ENCODE assay signal across 2 cellular contexts in genomic region chrX:49701948-49702347, GRCh38.
TF ChIP-seq lines count a peak whose summit lies in the region.

No MANE protein-coding gene starts in this region.

TF ChIP-seq in SK-N-SH, 30 proteins besides CTCF, POLR2A, EP300 and RAD21 (continued from another document):
- no peak for TF ChIP-seq USF2 (IDR thresholded peaks at IDR 0.05; ENCODE audit: borderline replicate concordance, low read depth, low read length)
- no peak for TF ChIP-seq USF1 (IDR thresholded peaks at IDR 0.05; ENCODE audit: borderline replicate concordance, low read depth)
- no peak for TF ChIP-seq NFIC (IDR thresholded peaks at IDR 0.05; ENCODE audit: borderline replicate concordance)

TF ChIP-seq in SK-N-SH treated with all-trans-retinoic acid at 6 μM for 48 hours, 23 proteins besides CTCF, POLR2A, EP300 and RAD21 (continued from another document):
- TF ChIP-seq POU6F1 (CRISPR knock-in tag; IDR thresholded peaks at IDR 0.05; ENCODE audit: borderline replicate concordance, low read depth) (no peak), CREB5 (CRISPR knock-in tag; IDR thresholded peaks at IDR 0.05; ENCODE audit: low read depth) (no peak), ZFP3 (CRISPR knock-in tag; IDR thresholded peaks at IDR 0.05) (no peak), ZNF565 (CRISPR knock-in tag; conservative IDR thresholded peaks at IDR 0.05; ENCODE audit: low read depth) (no peak), ZC3H10 (CRISPR knock-in tag; IDR thresholded peaks at IDR 0.05) (no peak), ZNF8 (CRISPR knock-in tag; IDR thresholded peaks at IDR 0.05) (no peak), CSRNP3 (CRISPR knock-in tag; IDR thresholded peaks at IDR 0.05) (no peak), OSR1 (CRISPR knock-in tag; IDR thresholded peaks at IDR 0.05) (no peak)
